ENCODE assay signal across 24 cellular contexts in the genomic region with DNA sequence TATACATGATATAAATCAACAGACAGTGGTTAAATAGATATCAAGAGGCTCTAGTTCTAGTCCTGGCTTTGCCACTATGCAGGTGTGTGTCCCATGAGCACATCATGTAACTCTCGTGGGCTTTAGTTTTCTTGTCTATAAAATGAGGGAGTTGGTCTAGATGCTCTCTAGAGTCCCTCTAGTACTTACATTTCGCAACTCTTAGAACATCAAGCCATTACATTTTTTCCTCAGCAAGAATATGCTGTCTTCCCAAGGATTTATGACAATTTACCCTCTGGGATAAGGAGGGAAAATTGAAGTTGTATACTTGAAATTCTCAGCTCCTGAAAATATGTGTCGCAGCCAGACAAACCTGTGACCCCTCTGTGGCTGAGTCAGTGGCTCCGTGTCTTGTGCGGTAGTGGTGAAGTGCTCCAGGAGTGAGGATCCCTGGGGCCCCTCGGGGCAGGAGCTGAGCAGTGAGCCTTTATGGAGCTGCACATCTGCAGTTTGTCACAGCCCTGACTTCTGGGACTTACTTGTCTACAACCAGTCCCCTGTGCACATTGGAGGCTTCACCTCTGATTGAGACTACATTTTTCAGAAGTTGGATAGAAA. TPM values are rescaled to one million over a fixed set of nuclear protein-coding genes. Genes with fewer than 3 reads are reported as not detected.
DNase-seq lines count a peak whose midpoint lies in the region; ATAC-seq lines count a peak whose summit lies in the region.
"Had no signal": no experiment of that assay in that cellular context is flagged by ENCODE, and none has a peak within 500 bp of the region (broad histone marks: within the 10 kb centered on the region; RNA-seq: fewer than 3 reads in every experiment).

No MANE protein-coding gene starts in this region.

- peaks cover 3% of the 10 kb centered on the region for H3K79me2 ChIP-seq in trophoblast cell (ENCODE audit: control insufficient read depth, insufficient read depth, low read length, poor library complexity)

- H2BK12ac ChIP-seq in trophoblast cell (ENCODE audit: low read length): no peak overlapping the region

- no peaks in the 10 kb centered on the region for H3K79me1 ChIP-seq in trophoblast cell (ENCODE audit: low read length)

- peaks cover 0 to 1% of the 10 kb centered on the region in 2 experiments for H3K36me3 ChIP-seq in trophoblast cell (ENCODE audit: control insufficient read depth in 1 of 2, insufficient read depth in 2 of 2, low read length in 2 of 2)
- H3K36me3 ChIP-seq: HAP-1, Peyer's patch, sigmoid colon had no signal

- ATAC-seq in left ventricle myocardium superior (peak; percentile 18), HG03571 (IDR thresholded peaks at IDR 0.05; ENCODE audit: unreplicated experiment) (no peak), HG03439 (IDR thresholded peaks at IDR 0.05; ENCODE audit: unreplicated experiment) (no peak), sciatic nerve (no peak)
- ATAC-seq: activated naive CD4-positive, alpha-beta T cell treated with anti-CD3 and anti-CD28 coated beads, Interleukin-2, amount 50 U/mL, for 72 hours; activated T-helper 17 cell treated with anti-CD3 and anti-CD28 coated beads, Interleukin-2, amount 50 U/mL, for 72 hours; effector memory CD8-positive, alpha-beta T cell; esophagus mucosa; naive thymus-derived CD8-positive, alpha-beta T cell had no signal

- no peak overlapping the region for H4K8ac ChIP-seq in trophoblast cell (ENCODE audit: low read depth, low read length)

- H3K4me2 ChIP-seq in trophoblast cell (ENCODE audit: low read length): peak overlapping the region; percentile 8

- H2AFZ ChIP-seq in trophoblast cell (ENCODE audit: insufficient read depth, low read length, poor library complexity): no peak overlapping the region

- H2BK120ac ChIP-seq in trophoblast cell (ENCODE audit: insufficient read depth, low read length, poor library complexity): no peak overlapping the region

- WGBS in trophoblast cell (ENCODE audit: extremely low coverage, insufficient coverage, insufficient read length): no CpG with 5 or more reads among the region's 6 CpGs

- no peak overlapping the region for H4K12ac ChIP-seq in trophoblast cell (ENCODE audit: low read depth, low read length)

- no peak overlapping the region for H3K9ac ChIP-seq in trophoblast cell (ENCODE audit: low read length)

- no peak overlapping the region for H2AK5ac ChIP-seq in trophoblast cell (ENCODE audit: low read length)

- H3K23ac ChIP-seq in trophoblast cell (ENCODE audit: low read length): no peak overlapping the region

- DNase-seq in left ventricle myocardium superior: no peak
- DNase-seq in cardiac septum (ENCODE audit: low spot score): no peak
- peak; percentile 61 for DNase-seq in RPMI7951 (ENCODE audit: low read depth)
- DNase-seq in fibroblast of peridontal ligament (ENCODE audit: extremely low read depth): peak; percentile 35
- peak; percentile 69 to 86 for DNase-seq in trophoblast cell
- DNase-seq in sciatic nerve (ENCODE audit: low spot score): no peak
- DNase-seq: ACHN; activated CD4-positive, alpha-beta T cell treated with anti-CD3 and anti-CD28 coated beads, Interleukin-2, amount 10 ng/mL, durations not matched to agents 24 days and 14 days; C1 segment of cervical spinal cord; effector memory CD8-positive, alpha-beta T cell; left cardiac atrium; naive thymus-derived CD8-positive, alpha-beta T cell; NCI-H2081; NCI-H446 treated with DMSO at 0.1 percent for 48 hours; NK-92 treated with Interleukin-12 subunit alpha and Interleukin-12 subunit beta, amount 100 ng/mL, for 24 hours; Peyer's patch; sigmoid colon had no signal

- H2BK5ac ChIP-seq in trophoblast cell (ENCODE audit: low read depth, low read length, poor library complexity): no peak overlapping the region

- peaks cover 0 to 7% of the 10 kb centered on the region in 2 experiments for H3K4me1 ChIP-seq in trophoblast cell (ENCODE audit: control insufficient read depth in 1 of 2, insufficient read depth in 2 of 2, low read length in 2 of 2)

- intact Hi-C loops in left ventricle myocardium superior (cut with micrococcal nuclease) (loop anchor here (10.0 kb wide), 1 partner anchor 291 kb away; no protein-coding TSS in a partner anchor), cardiac septum (cut with DNase I) (no loop called here), sciatic nerve (cut with DNase I) (no loop called here)

- no peak overlapping the region for H3K14ac ChIP-seq in trophoblast cell (ENCODE audit: low read length)

- peak overlapping the region; percentile 71 for H3K27ac ChIP-seq in trophoblast cell (ENCODE audit: low read depth, low read length)
- H3K27ac ChIP-seq: Peyer's patch, sigmoid colon, SJSA1 had no signal

- no peaks in the 10 kb centered on the region for H3K27me3 ChIP-seq in trophoblast cell (ENCODE audit: insufficient read depth, low read length)
- H3K27me3 ChIP-seq: Peyer's patch, sigmoid colon, SJSA1 had no signal

- H3K9me3 ChIP-seq in trophoblast cell (ENCODE audit: insufficient read depth, low read depth, low read length): no peaks in the 10 kb centered on the region
- H3K9me3 ChIP-seq: HAP-1, Peyer's patch, sigmoid colon, SJSA1 had no signal

- H3K4ac ChIP-seq in trophoblast cell (ENCODE audit: low read depth, low read length): no peak overlapping the region

- H4K91ac ChIP-seq in trophoblast cell (ENCODE audit: low read depth, low read length): no peak overlapping the region

- no peak overlapping the region for H3K18ac ChIP-seq in trophoblast cell (ENCODE audit: low read length)

- H3K4me3 ChIP-seq in trophoblast cell (ENCODE audit: low read depth, low read length): no peak overlapping the region
- H3K4me3 ChIP-seq: HAP-1, Peyer's patch, sigmoid colon, SJSA1 had no signal

RNA-seq across cellular contexts. Expression of a gene that starts 6.8 kb away (rescaled TPM):
- total RNA-seq in left ventricle myocardium superior (70.4 TPM), cardiac septum (43.2 TPM), sciatic nerve (117 TPM)
- 33.0 and 33.5 TPM in 2 replicates for total RNA-seq in RPMI7951 (2014; rRNA removed; shearing (Covaris generic))
- polyA plus RNA-seq in trophoblast cell (2013): 22.5 and 25.0 TPM in 2 replicates

RNA-seq across cellular contexts. Expression of a gene that starts 7.0 kb away (rescaled TPM):
- 0.40 TPM for total RNA-seq in left ventricle myocardium superior
- total RNA-seq in cardiac septum: 0.30 TPM
- total RNA-seq in RPMI7951 (2014; rRNA removed; shearing (Covaris generic)): 1.4 TPM in 2 replicates
- polyA plus RNA-seq in trophoblast cell (2013): 0.29 and 0.36 TPM in 2 replicates
- 2.9 TPM for total RNA-seq in sciatic nerve
- total RNA-seq: activated CD4-positive, alpha-beta T cell treated with anti-CD3 and anti-CD28 coated beads, Interleukin-2, amount 10 ng/mL, durations not matched to agents 24 days and 14 days; naive thymus-derived CD8-positive, alpha-beta T cell; Peyer's patch had no signal
- polyA plus RNA-seq: naive thymus-derived CD8-positive, alpha-beta T cell had no signal

Comparison
In these comparisons a context has a peak if more than half of its experiments do, and no peak if none do; other contexts are left out.
1. DNase-seq: peak in RPMI7951 (single experiment), fibroblast of peridontal ligament (single experiment) and trophoblast cell (2 of 2); none in left ventricle myocardium superior (single experiment), cardiac septum (single experiment) and sciatic nerve (single experiment).